Comparison of ENCODE assay signal across 25 cellular contexts in the genomic region with DNA sequence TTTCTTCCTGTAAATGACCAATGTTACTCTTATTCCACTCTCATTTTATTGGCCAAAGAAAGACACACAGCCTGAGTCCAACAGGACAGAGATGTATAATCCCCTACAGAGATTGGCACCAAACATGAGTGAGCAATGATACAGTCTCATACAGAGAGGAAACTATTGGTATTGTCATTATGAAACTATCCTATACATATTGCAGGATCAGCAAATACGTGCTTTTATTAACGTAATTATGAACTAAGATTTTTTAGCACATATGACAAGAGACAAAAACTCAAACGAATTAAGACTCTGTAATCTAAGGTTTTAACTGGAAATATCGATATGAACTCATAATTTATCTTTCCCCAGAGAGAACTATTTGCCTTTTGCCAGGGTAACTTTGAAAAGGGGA.
DNase-seq lines count a peak whose midpoint lies in the region; ATAC-seq, FAIRE-seq and TF ChIP-seq lines count a peak whose summit lies in the region.
"Had no signal": no experiment of that assay in that cellular context is flagged by ENCODE, and none has a peak within 500 bp of the region (broad histone marks: within the 10 kb centered on the region; RNA-seq: fewer than 3 reads in every experiment).

No MANE protein-coding gene starts in this region.

- no peak for TF ChIP-seq RAD21 in HepG2 (CRISPR knock-in tag; IDR thresholded peaks at IDR 0.05)
- no peak for TF ChIP-seq RAD21 in K562 (CRISPR knock-in tag; conservative IDR thresholded peaks at IDR 0.05 in 1 of 2, IDR thresholded peaks at IDR 0.05 in 1 of 2)

- TF ChIP-seq POLR2A in HepG2 (IDR thresholded peaks at IDR 0.05; ENCODE audit: insufficient read depth in 1 of 2, low read depth in 2 of 2, low read length in 2 of 2), result no peak
- TF ChIP-seq POLR2A in right lobe of liver (IDR thresholded peaks at IDR 0.05), result no peak
- TF ChIP-seq POLR2A in K562 (conservative IDR thresholded peaks at IDR 0.05), result no peak

- ATAC-seq in HepG2, result no peak
- ATAC-seq in right lobe of liver, result no peak
- ATAC-seq in K562, result no peak
- ATAC-seq: GM12878 had no signal

- no peak for FAIRE-seq in HepG2 (lab: Jason Lieb, UNC)
- FAIRE-seq in K562 (lab: Jason Lieb, UNC), result no peak
- no peak for FAIRE-seq in RCC 7860 (lab: Jason Lieb, UNC)
- FAIRE-seq: GM12878, GM12892, GM18507 had no signal

- H3K9me1 ChIP-seq in K562 (ENCODE audit: control insufficient read depth, insufficient read depth, low read length), result no peaks in the 10 kb centered on the region

- H2AFZ ChIP-seq in HepG2 (ENCODE audit: low read length) (no peak overlapping the region), K562 (ENCODE audit: low read depth, low read length) (no peak overlapping the region)

- POLR2A ChIA-PET in HepG2 (lab: Yijun Ruan, JAX) (no interaction called here), K562 (lab: Yijun Ruan, JAX) (no interaction called here)
- POLR2A ChIA-PET in activated CD4-positive, alpha-beta memory T cell treated with anti-CD3 and anti-CD28 coated beads for 36 hours (lab: Charles Lee), result no interaction called here

- CTCF ChIA-PET in HepG2 (lab: Yijun Ruan, JAX; ENCODE audit: low intra/inter-chr PET ratio, low total read pairs), result no interaction called here
- CTCF ChIA-PET in K562 (lab: Yijun Ruan, JAX; ENCODE audit: low intra/inter-chr PET ratio), result no interaction called here
- CTCF ChIA-PET in activated CD4-positive, alpha-beta memory T cell treated with anti-CD3 and anti-CD28 coated beads for 36 hours (lab: Charles Lee), result no interaction called here

- H3K4me3 ChIP-seq in HepG2 (replicated peaks in 1 of 3; ENCODE audit: insufficient read depth in 1 of 3, low read depth in 2 of 3, low read length in 3 of 3) (no peak overlapping the region), right lobe of liver (no peak overlapping the region), K562 (no peak overlapping the region)
- H3K4me3 ChIP-seq: BLaER1, GM12878 had no signal

- H3K9ac ChIP-seq in HepG2 (ENCODE audit: insufficient read depth, low read depth, low read length) (no peak overlapping the region), K562 (ENCODE audit: insufficient read depth in 1 of 2, low read depth in 2 of 2, low read length in 2 of 2) (no peak overlapping the region)
- H3K9ac ChIP-seq: BLaER1 had no signal

- peaks cover 2% of the 10 kb centered on the region for H3K9me3 Mint-ChIP-seq in activated CD4-positive, alpha-beta memory T cell treated with anti-CD3 and anti-CD28 coated beads for 36 hours

- H3K36me3 ChIP-seq in HepG2 (replicated peaks in 1 of 2; ENCODE audit: control insufficient read depth in 1 of 2, insufficient read depth in 2 of 2, low read length in 2 of 2) (no peaks in the 10 kb centered on the region), right lobe of liver (no peaks in the 10 kb centered on the region), K562 (ENCODE audit: control insufficient read depth, insufficient read depth, low read length) (no peaks in the 10 kb centered on the region)
- H3K36me3 ChIP-seq: BE2C, BLaER1 had no signal

- in situ Hi-C loops in HepG2 (cut with HindIII; ENCODE audit: extremely low pct_ligation_motif_present, low pct_unique_long_range_greater_than_20kb) (no loop called here), K562 (cut with MboI) (no loop called here)

- H3K27me3 ChIP-seq in HepG2 (ENCODE audit: control insufficient read depth in 1 of 2, insufficient read depth in 2 of 2, low read length in 2 of 2) (peaks cover 0 to 3% of the 10 kb centered on the region in 2 experiments; a peak in 3 of 5 replicates), right lobe of liver (no peaks in the 10 kb centered on the region), K562 (ENCODE audit: control insufficient read depth in 2 of 2, insufficient read depth in 2 of 2, low read length in 2 of 2) (peaks cover 5 to 14% of the 10 kb centered on the region in 2 experiments; a peak in 3 of 5 replicates)
- H3K27me3 ChIP-seq: BE2C, BLaER1 had no signal

- peaks cover 8% of the 10 kb centered on the region for H3K27me3 Mint-ChIP-seq in activated CD4-positive, alpha-beta memory T cell treated with anti-CD3 and anti-CD28 coated beads for 36 hours

- H3K27ac ChIP-seq in HepG2 (ENCODE audit: extremely low read length, insufficient read depth, low read length) (no peak overlapping the region), right lobe of liver (no peak overlapping the region), K562 (ENCODE audit: extremely low read depth, low read depth, low read length) (no peak overlapping the region)
- H3K27ac ChIP-seq: 22Rv1, BLaER1 had no signal

- H3K4me3 Mint-ChIP-seq in activated CD4-positive, alpha-beta memory T cell treated with anti-CD3 and anti-CD28 coated beads for 36 hours, result no peak overlapping the region
- H3K4me3 Mint-ChIP-seq: CD14-positive monocyte; CD4-positive, alpha-beta memory T cell; CD4-positive, CD25-positive, alpha-beta regulatory T cell; CD8-positive, alpha-beta memory T cell had no signal

- WGBS in HepG2 (ENCODE audit: low lambda C conversion rate), result 2% methylated on average over 4 of the region's 4 CpGs
- 34% methylated on average over 4 of the region's 4 CpGs for WGBS in right lobe of liver (ENCODE audit: insufficient coverage, low coverage, low lambda C conversion rate, missing lambda C conversion rate)
- WGBS in K562 (ENCODE audit: insufficient coverage, low coverage, missing lambda C conversion rate), result 0% methylated on average over 4 of the region's 4 CpGs

- no TSS peak for BruUV-seq in HepG2 (replicated peaks; lab: Mats Ljungman, UMichigan)
- no TSS peak for BruUV-seq in K562 (replicated peaks; lab: Mats Ljungman, UMichigan)

- intact Hi-C loops in HepG2 (cut with micrococcal nuclease; ENCODE audit: unreplicated experiment), result no loop called here
- intact Hi-C loops in right lobe of liver (cut with DNase I), result no loop called here
- intact Hi-C loops in K562 (cut with micrococcal nuclease), result no loop called here
- intact Hi-C loops in activated CD4-positive, alpha-beta memory T cell treated with anti-CD3 and anti-CD28 coated beads for 36 hours (cut with micrococcal nuclease), result no loop called here

- no peak for TF ChIP-seq EP300 in HepG2 (IDR thresholded peaks at IDR 0.05; ENCODE audit: low read depth in 2 of 2, low read length in 2 of 2)
- TF ChIP-seq EP300 in HepG2 (CRISPR knock-in tag; IDR thresholded peaks at IDR 0.05; ENCODE audit: borderline replicate concordance), result no peak
- no peak for TF ChIP-seq EP300 in K562 (IDR thresholded peaks at IDR 0.05; ENCODE audit: low read length)

- H3K4me1 ChIP-seq in HepG2 (ENCODE audit: insufficient read depth, low read length) (no peaks in the 10 kb centered on the region), right lobe of liver (no peaks in the 10 kb centered on the region), K562 (replicated peaks in 1 of 2; ENCODE audit: control insufficient read depth in 2 of 2, insufficient read depth in 2 of 2, low read length in 2 of 2) (no peaks in the 10 kb centered on the region)
- H3K4me1 ChIP-seq: BE2C, BLaER1 had no signal

- H3K9me3 ChIP-seq in HepG2 (ENCODE audit: low read length) (no peaks in the 10 kb centered on the region), right lobe of liver (no peaks in the 10 kb centered on the region), K562 (replicated peaks; ENCODE audit: control insufficient read depth, insufficient read depth, low read depth, low read length) (no peaks in the 10 kb centered on the region)
- H3K9me3 ChIP-seq: BE2C, BLaER1 had no signal

- no peak for DNase-seq in HepG2 (ENCODE audit: low spot score)
- DNase-seq in right lobe of liver, result no peak
- DNase-seq in K562 (ENCODE audit: extremely low read depth in 1 of 4, low spot score in 3 of 4), result no peak
- DNase-seq in RCC 7860 (ENCODE audit: low spot score), result no peak
- no peak for DNase-seq in activated CD4-positive, alpha-beta memory T cell treated with anti-CD3 and anti-CD28 coated beads for 36 hours
- DNase-seq: ACHN; BE2C; C1 segment of cervical spinal cord; CD4-positive, alpha-beta memory T cell; CD4-positive, CD25-positive, alpha-beta regulatory T cell; CD8-positive, alpha-beta memory T cell; COR-L47; DMS 273 treated with DMSO at 0.1 percent for 48 hours; DMS153; DMS53; DMS79; DND-41; EL; GDM1 had no signal

- TF ChIP-seq CTCF in HepG2 (CRISPR knock-in tag; IDR thresholded peaks at IDR 0.05), result no peak
- no peak for TF ChIP-seq CTCF in right lobe of liver (IDR thresholded peaks at IDR 0.05)
- TF ChIP-seq CTCF in K562 (IDR thresholded peaks at IDR 0.05 in 2 of 3, conservative IDR thresholded peaks at IDR 0.05 in 1 of 3; ENCODE audit: insufficient read depth in 2 of 3, low read depth in 1 of 3, low read length in 3 of 3), result no peak

- no peak overlapping the region for H3K27ac Mint-ChIP-seq in activated CD4-positive, alpha-beta memory T cell treated with anti-CD3 and anti-CD28 coated beads for 36 hours
- H3K27ac Mint-ChIP-seq: CD14-positive monocyte; CD4-positive, alpha-beta memory T cell; CD4-positive, CD25-positive, alpha-beta regulatory T cell; CD8-positive, alpha-beta memory T cell had no signal

- H3K79me2 ChIP-seq in HepG2 (ENCODE audit: insufficient read depth, low read length) (no peaks in the 10 kb centered on the region), K562 (ENCODE audit: control insufficient read depth, insufficient read depth, low read length) (no peaks in the 10 kb centered on the region)

- H3K4me1 Mint-ChIP-seq in activated CD4-positive, alpha-beta memory T cell treated with anti-CD3 and anti-CD28 coated beads for 36 hours (ENCODE audit: low read depth), result no peaks in the 10 kb centered on the region
- H3K4me1 Mint-ChIP-seq: CD14-positive monocyte; CD4-positive, alpha-beta memory T cell; CD4-positive, CD25-positive, alpha-beta regulatory T cell; CD8-positive, alpha-beta memory T cell had no signal

- no peaks in the 10 kb centered on the region for H3K36me3 Mint-ChIP-seq in activated CD4-positive, alpha-beta memory T cell treated with anti-CD3 and anti-CD28 coated beads for 36 hours
- H3K36me3 Mint-ChIP-seq: CD14-positive monocyte; CD4-positive, alpha-beta memory T cell; CD4-positive, CD25-positive, alpha-beta regulatory T cell; CD8-positive, alpha-beta memory T cell had no signal

- H3K4me2 ChIP-seq in HepG2 (ENCODE audit: low read depth, low read length) (no peak overlapping the region), K562 (ENCODE audit: insufficient read depth, low read length) (no peak overlapping the region)
- H3K4me2 ChIP-seq: BLaER1 had no signal

- no peaks in the 10 kb centered on the region for H4K20me1 ChIP-seq in HepG2 (ENCODE audit: insufficient read depth, low read length)
- H4K20me1 ChIP-seq in K562 (replicated peaks; ENCODE audit: control insufficient read depth, insufficient read depth, low read length), result no peaks in the 10 kb centered on the region
- H4K20me1 ChIP-seq: BLaER1 had no signal

TF ChIP-seq in HepG2, 621 proteins besides CTCF, POLR2A, EP300 and RAD21 (continues in another document):
- peak; percentile 74 for TF ChIP-seq MAFF (IDR thresholded peaks at IDR 0.05; ENCODE audit: low read depth, low read length)
- no peak for TF ChIP-seq SMARCE1 (IDR thresholded peaks at IDR 0.05; ENCODE audit: borderline replicate concordance)
- no peak for TF ChIP-seq HDAC2 (CRISPR knock-in tag; IDR thresholded peaks at IDR 0.05)

TF ChIP-seq in K562, 482 proteins besides CTCF, POLR2A, EP300 and RAD21 (continues in another document):
- TF ChIP-seq MAFG (tag; conservative IDR thresholded peaks at IDR 0.05) (peak; percentile 80), STAG1 (CRISPR knock-in tag; IDR thresholded peaks at IDR 0.05; ENCODE audit: borderline replicate concordance) (no peak), MAFF (IDR thresholded peaks at IDR 0.05; ENCODE audit: low read length) (peak; percentile 66; the same call in 1 of the 2 replicates), ZNF212 (CRISPR knock-in tag; IDR thresholded peaks at IDR 0.05) (no peak)
